ENCODE assay signal across 27 cellular contexts in the genomic region with DNA sequence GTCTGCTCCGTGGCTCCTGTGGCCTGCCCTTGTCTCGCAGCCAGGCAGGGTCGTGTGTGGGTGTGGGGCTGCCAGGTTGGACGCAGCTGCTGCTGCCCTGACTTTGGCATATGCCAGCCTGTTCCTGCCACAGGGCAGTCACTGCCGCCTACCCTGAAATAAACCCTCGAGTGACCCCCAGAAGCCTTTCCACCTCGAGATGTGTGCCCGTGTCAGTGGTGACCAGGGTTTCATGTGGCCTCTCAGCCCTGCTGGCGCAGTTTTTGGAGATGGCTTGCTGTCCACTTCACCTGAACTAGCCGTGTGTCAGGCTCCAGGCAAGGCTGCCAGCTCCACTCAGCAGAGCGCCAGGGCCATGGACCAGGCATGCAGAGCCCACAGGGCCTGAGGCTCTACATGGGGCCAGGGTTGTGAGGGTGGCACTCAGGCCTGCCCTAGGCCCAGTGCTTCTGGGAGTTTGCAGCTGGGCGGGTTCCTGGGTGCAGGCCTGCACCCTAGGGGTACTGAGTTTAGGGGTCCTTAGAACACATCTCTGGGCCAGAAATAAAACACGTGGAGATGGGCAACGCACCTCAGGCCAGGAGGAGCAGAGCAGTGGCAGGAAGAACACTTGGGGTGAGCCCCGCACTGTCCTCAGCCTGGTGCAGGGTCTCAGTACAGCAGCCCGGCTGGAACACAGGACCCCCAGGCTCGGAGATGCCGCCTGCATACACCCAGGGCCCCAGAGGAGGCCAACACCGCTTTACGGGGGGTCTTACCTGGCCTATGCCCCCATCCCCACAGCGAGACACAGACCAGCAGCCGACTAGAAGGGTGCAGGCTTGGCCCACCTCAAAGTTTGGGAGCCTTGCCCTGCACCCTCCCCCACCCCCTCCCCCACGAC.
"Had no signal": no experiment of that assay in that cellular context is flagged by ENCODE, and none has a peak within 500 bp of the region (broad histone marks: within the 10 kb centered on the region; RNA-seq: fewer than 3 reads in every experiment).

No MANE protein-coding gene starts in this region.

- H3K27me3 ChIP-seq: ascending aorta, body of pancreas, Peyer's patch had no signal

- H3K9me3 Mint-ChIP-seq: activated CD8-positive, alpha-beta T cell treated with anti-CD3 and anti-CD28 coated beads for 36 hours; activated naive CD4-positive, alpha-beta T cell treated with anti-CD3 and anti-CD28 coated beads, Interleukin-2, amount 50 U/mL, for 72 hours; activated naive CD8-positive, alpha-beta T cell treated with anti-CD3 and anti-CD28 coated beads, Interleukin-2, amount 50 U/mL, for 24 hours; activated T-helper 2 cell treated with anti-CD3 and anti-CD28 coated beads, Interferon-gamma antibody, Interleukin-2, Interleukin-4, amounts not matched to agents 10 μg/mL and 5 μg/mL and 100 μg/mL, durations not matched to agents 14 hours and 24 hours and 36 hours had no signal

- DNase-seq: activated CD4-positive, alpha-beta T cell treated with anti-CD3 and anti-CD28 coated beads for 4 hours; activated CD8-positive, alpha-beta memory T cell treated with anti-CD3 and anti-CD28 coated beads, Interleukin-2, amount 50 U/mL, for 4 hours; activated CD8-positive, alpha-beta T cell treated with anti-CD3 and anti-CD28 coated beads for 36 hours; activated naive CD4-positive, alpha-beta T cell treated with Interleukin-2 at 50 U/mL for 16 hours; activated naive CD8-positive, alpha-beta T cell treated with anti-CD3 and anti-CD28 coated beads, Interleukin-2, amount 50 U/mL, for 24 hours; activated T-cell treated with anti-CD3 and anti-CD28 coated beads, Interleukin-2, amount 50 U/mL, for 72 hours; amniotic stem cell; body of pancreas; central memory CD4-positive, alpha-beta T cell; Karpas-422; MM.1S; NCI-H1105; NCI-H1436; NCI-H1694 treated with DMSO at 0.1 percent for 48 hours; NCI-H2029 treated with DMSO at 0.1 percent for 48 hours; NCI-H446; NCI-H524; SIG-M5; T-helper 1 cell; WERI-Rb-1 had no signal

- H3K36me3 ChIP-seq: ascending aorta, Peyer's patch, WERI-Rb-1 had no signal

- H3K9me3 ChIP-seq: ascending aorta, body of pancreas, Peyer's patch had no signal

- H3K27ac Mint-ChIP-seq: activated CD8-positive, alpha-beta T cell treated with anti-CD3 and anti-CD28 coated beads for 36 hours; activated naive CD8-positive, alpha-beta T cell treated with anti-CD3 and anti-CD28 coated beads, Interleukin-2, amount 50 U/mL, for 24 hours; activated T-cell treated with anti-CD3 and anti-CD28 coated beads, Interleukin-2, amount 50 U/mL, for 72 hours; activated T-helper 2 cell treated with anti-CD3 and anti-CD28 coated beads, Interferon-gamma antibody, Interleukin-2, Interleukin-4, amounts not matched to agents 10 μg/mL and 5 μg/mL and 100 μg/mL, durations not matched to agents 14 hours and 24 hours and 36 hours had no signal

- ATAC-seq: activated CD4-positive, CD25-positive, alpha-beta regulatory T cell treated with anti-CD3 and anti-CD28 coated beads, Interleukin-2, amount 50 U/mL, for 24 hours; activated CD8-positive, alpha-beta T cell treated with anti-CD3 and anti-CD28 coated beads for 36 hours; activated naive CD4-positive, alpha-beta T cell treated with anti-CD3 and anti-CD28 coated beads, Interleukin-2, amount 50 U/mL, for 72 hours; activated naive CD8-positive, alpha-beta T cell treated with anti-CD3 and anti-CD28 coated beads, Interleukin-2, amount 50 U/mL, for 24 hours; activated T-cell treated with anti-CD3 and anti-CD28 coated beads, Interleukin-2, amount 50 U/mL, for 72 hours; body of pancreas; K562 had no signal

- H3K4me1 ChIP-seq: ascending aorta, body of pancreas, Peyer's patch had no signal

- H3K27ac ChIP-seq: ascending aorta, body of pancreas, Peyer's patch, RWPE1, WERI-Rb-1 had no signal

- H3K4me1 Mint-ChIP-seq: activated naive CD8-positive, alpha-beta T cell treated with anti-CD3 and anti-CD28 coated beads, Interleukin-2, amount 50 U/mL, for 24 hours had no signal

- H3K4me3 ChIP-seq: ascending aorta, body of pancreas, K562, Peyer's patch had no signal

- H3K36me3 Mint-ChIP-seq: activated naive CD4-positive, alpha-beta T cell treated with anti-CD3 and anti-CD28 coated beads, Interleukin-2, amount 50 U/mL, for 72 hours had no signal

- H3K4me3 Mint-ChIP-seq: activated CD8-positive, alpha-beta T cell treated with anti-CD3 and anti-CD28 coated beads for 36 hours; activated naive CD8-positive, alpha-beta T cell treated with anti-CD3 and anti-CD28 coated beads, Interleukin-2, amount 50 U/mL, for 24 hours; activated T-cell treated with anti-CD3 and anti-CD28 coated beads, Interleukin-2, amount 50 U/mL, for 72 hours had no signal
